Comparison of ENCODE assay signal across 32 cellular contexts in genomic region chr1:104392552-104392951, GRCh38.
"Had no signal": no experiment of that assay in that cellular context is flagged by ENCODE, and none has a peak within 500 bp of the region (broad histone marks: within the 10 kb centered on the region; RNA-seq: fewer than 3 reads in every experiment).

No MANE protein-coding gene starts in this region.

- DNase-seq: MG63, MM.1S, MV-4-11, NCI-H1048, NCI-H1092, NCI-H1092 treated with DMSO at 0.1 percent for 48 hours, NCI-H1105, NCI-H1105 treated with DMSO at 0.1 percent for 48 hours, NCI-H1417 treated with DMSO at 0.1 percent for 48 hours, NCI-H1436, NCI-H1436 treated with DMSO at 0.1 percent for 48 hours, NCI-H146, NCI-H1694, NCI-H1694 treated with DMSO at 0.1 percent for 48 hours, NCI-H187, NCI-H187 treated with DMSO at 0.1 percent for 48 hours, NCI-H1930, NCI-H2029, NCI-H2029 treated with DMSO at 0.1 percent for 48 hours, NCI-H2081, NCI-H2081 treated with DMSO at 0.1 percent for 48 hours, NCI-H2107, NCI-H2171, NCI-H2171 treated with DMSO at 0.1 percent for 48 hours, NCI-H2227 treated with DMSO at 0.1 percent for 48 hours, NCI-H226, NCI-H345, NCI-H446, NCI-H446 treated with DMSO at 0.1 percent for 48 hours, NCI-H510A, NCI-H510A treated with DMSO at 0.1 percent for 48 hours, NCI-H524 treated with DMSO at 0.1 percent for 48 hours had no signal

- H3K36me3 ChIP-seq: MG63 had no signal

- H3K4me3 ChIP-seq: MG63 had no signal

- H3K9me3 ChIP-seq: MG63 had no signal
